In genomic region chr4:57668621-57669020, GRCh38 we compare ENCODE assay signal across 1 cellular context.
TF ChIP-seq lines count a peak whose summit lies in the region.

No MANE protein-coding gene starts in this region.

TF ChIP-seq in endothelial cell of umbilical vein, 7 proteins besides CTCF, POLR2A, EP300 and RAD21:
- TF ChIP-seq GATA2 (IDR thresholded peaks at IDR 0.05; ENCODE audit: insufficient read depth, insufficient read length, low read depth, low read length) (no peak), FOS (IDR thresholded peaks at IDR 0.05; ENCODE audit: borderline replicate concordance, insufficient read depth, low read length) (no peak), JUN (IDR thresholded peaks at IDR 0.05; ENCODE audit: borderline replicate concordance, insufficient read depth, insufficient read length, low read depth) (peak; percentile 62)
